13 cellular contexts compared by ENCODE assay signal in genomic region chr1:225461533-225462428, GRCh38. TPM values are rescaled to one million over a fixed set of nuclear protein-coding genes. Genes with fewer than 3 reads are reported as not detected.
DNase-seq lines count a peak whose midpoint lies in the region; ATAC-seq and TF ChIP-seq lines count a peak whose summit lies in the region.
"Had no signal": no experiment of that assay in that cellular context is flagged by ENCODE, and none has a peak within 500 bp of the region (broad histone marks: within the 10 kb centered on the region; RNA-seq: fewer than 3 reads in every experiment).

No MANE protein-coding gene starts in this region.

- no peak overlapping the region for H3K9ac ChIP-seq in mesenchymal stem cell (ENCODE audit: low read length)

- no peak overlapping the region for H2BK5ac ChIP-seq in mesenchymal stem cell (ENCODE audit: low read depth, low read length, poor library complexity, severe bottlenecking)

- no peak overlapping the region for H2BK120ac ChIP-seq in mesenchymal stem cell (ENCODE audit: low read depth, low read length)

- H3K18ac ChIP-seq in mesenchymal stem cell (ENCODE audit: low read depth in 1 of 2, low read length in 2 of 2), result no peak overlapping the region

- H3K14ac ChIP-seq in mesenchymal stem cell (ENCODE audit: low read length in 2 of 2), result peak overlapping the region in 1 of 2 experiments; percentile 26

- no peak overlapping the region for H2BK15ac ChIP-seq in mesenchymal stem cell (ENCODE audit: low read depth, poor library complexity, severe bottlenecking)

- CTCF ChIA-PET in RWPE1 (lab: Yijun Ruan, JAX), result interaction anchor here (0.6 to 2.5 kb wide), 7 partner anchors 9 to 1742 kb away, joined by 3 to 27 read pairs (median 3); partner anchors contain the start of genes LBR and LEFTY2

- H3K27me3 ChIP-seq in right atrium auricular region, result no peaks in the 10 kb centered on the region
- peaks cover 0 to 31% of the 10 kb centered on the region in 2 experiments for H3K27me3 ChIP-seq in mesenchymal stem cell (ENCODE audit: control insufficient read depth in 1 of 2, insufficient read depth in 1 of 2, low read length in 2 of 2)
- H3K27me3 ChIP-seq in breast epithelium, result no peaks in the 10 kb centered on the region
- H3K27me3 ChIP-seq: SJSA1 had no signal

- H3K4me3 ChIP-seq in right atrium auricular region (no peak overlapping the region), mesenchymal stem cell (ENCODE audit: insufficient read depth in 1 of 2, low read depth in 1 of 2, low read length in 2 of 2) (no peak overlapping the region), breast epithelium (no peak overlapping the region)
- H3K4me3 ChIP-seq: SJSA1 had no signal

- POLR2A ChIA-PET in RWPE1 (lab: Yijun Ruan, JAX; ENCODE audit: low non-redundant PET), result no interaction called here

- no peak overlapping the region for H4K91ac ChIP-seq in mesenchymal stem cell (ENCODE audit: low read length)

- H3K23ac ChIP-seq in mesenchymal stem cell (ENCODE audit: low read length in 2 of 2), result no peak overlapping the region

- TF ChIP-seq CTCF in right atrium auricular region (IDR thresholded peaks at IDR 0.05), result no peak
- no peak for TF ChIP-seq CTCF in RWPE1 (conservative IDR thresholded peaks at IDR 0.05; ENCODE audit: low read depth)
- no peak for TF ChIP-seq CTCF in breast epithelium (IDR thresholded peaks at IDR 0.05)

- WGBS in mesenchymal stem cell, result 87% methylated on average over 17 of the region's 19 CpGs

- H3K27ac ChIP-seq in right atrium auricular region, result no peak overlapping the region
- H3K27ac ChIP-seq in RWPE1, result peak overlapping the region; percentile 62
- no peak overlapping the region for H3K27ac ChIP-seq in mesenchymal stem cell (ENCODE audit: low read length, poor library complexity, severe bottlenecking)
- H3K27ac ChIP-seq in breast epithelium, result no peak overlapping the region
- H3K27ac ChIP-seq: SJSA1 had no signal

- no peak overlapping the region for H2AFZ ChIP-seq in mesenchymal stem cell (ENCODE audit: low read depth, low read length)

- no peak overlapping the region for H3K4ac ChIP-seq in mesenchymal stem cell (ENCODE audit: low read depth in 1 of 2, low read length in 2 of 2)

- intact Hi-C loops in left cardiac atrium (cut with DNase I), result no loop called here
- intact Hi-C loops in breast epithelium (cut with DNase I; ENCODE audit: low total_unique reads), result no loop called here

- peak overlapping the region; percentile 43 for H2AK5ac ChIP-seq in mesenchymal stem cell (ENCODE audit: low read length, severe bottlenecking)

- TF ChIP-seq POLR2A in breast epithelium (IDR thresholded peaks at IDR 0.05), result no peak

- DNase-seq in left cardiac atrium (no peak), right atrium auricular region (ENCODE audit: low spot score) (no peak), RWPE1 (ENCODE audit: low spot score) (no peak), mesenchymal stem cell (no peak), amygdala (lab: John Stamatoyannopoulos, UW) (no peak), GDM1 (lab: John Stamatoyannopoulos, UW) (no peak), breast epithelium (ENCODE audit: low spot score in 2 of 2) (no peak)
- DNase-seq: activated CD4-positive, alpha-beta T cell treated with anti-CD3 and anti-CD28 coated beads, Interleukin-2, amount 50 U/mL, for 1 hour; Caco-2; NCI-H187; stimulated activated naive CD4-positive, alpha-beta T cell treated with Interleukin-2 at 50 U/mL for 16 hours had no signal

- peak overlapping the region; percentile 1 for H4K8ac ChIP-seq in mesenchymal stem cell (ENCODE audit: low read length)

- no peaks in the 10 kb centered on the region for H3K9me3 ChIP-seq in right atrium auricular region
- H3K9me3 ChIP-seq in mesenchymal stem cell (ENCODE audit: control insufficient read depth, low read length), result no peaks in the 10 kb centered on the region
- H3K9me3 ChIP-seq in breast epithelium, result no peaks in the 10 kb centered on the region
- H3K9me3 ChIP-seq: Caco-2, SJSA1 had no signal

- H3K4me1 ChIP-seq in right atrium auricular region, result peaks cover 0 to 33% of the 10 kb centered on the region in 2 donors
- H3K4me1 ChIP-seq in mesenchymal stem cell (ENCODE audit: control insufficient read depth, insufficient read depth, low read depth, low read length), result peaks cover 38% of the 10 kb centered on the region
- no peaks in the 10 kb centered on the region for H3K4me1 ChIP-seq in breast epithelium

- peak overlapping the region in 1 of 2 experiments; percentile 76 for H2BK12ac ChIP-seq in mesenchymal stem cell (ENCODE audit: low read length in 2 of 2)

- H3K36me3 ChIP-seq in right atrium auricular region, result no peaks in the 10 kb centered on the region
- H3K36me3 ChIP-seq in mesenchymal stem cell (ENCODE audit: control insufficient read depth in 1 of 2, insufficient read depth in 2 of 2, low read depth in 1 of 2, low read length in 2 of 2), result no peaks in the 10 kb centered on the region
- H3K36me3 ChIP-seq in breast epithelium, result no peaks in the 10 kb centered on the region
- H3K36me3 ChIP-seq: SJSA1 had no signal

- no peaks in the 10 kb centered on the region for H3K79me1 ChIP-seq in mesenchymal stem cell (replicated peaks; ENCODE audit: low read length, poor library complexity, severe bottlenecking)

- peak; percentile 8 to 50 for ATAC-seq in left cardiac atrium
- ATAC-seq in GM21447 (IDR thresholded peaks at IDR 0.05; ENCODE audit: unreplicated experiment), result no peak

- H3K4me2 ChIP-seq in mesenchymal stem cell (ENCODE audit: low read length, poor library complexity, severe bottlenecking), result no peak overlapping the region

RNA-seq across cellular contexts. Expression of gene LBR, which starts 33.9 kb away (rescaled TPM):
- total RNA-seq in left cardiac atrium (10 to 100 TPM; 18.2 to 21.1 TPM), right atrium auricular region (10 to 100 TPM; 10.5 to 15.3 TPM), breast epithelium (10 to 100 TPM; 20.3 to 36.1 (median 29.6) TPM)
- polyA plus RNA-seq in mesenchymal stem cell (2013, experiment 1 of 2), result 30.8 TPM
- 30.9 TPM for polyA plus RNA-seq in mesenchymal stem cell (2013, experiment 2 of 2)
